19 cellular contexts compared by ENCODE assay signal in the genomic region with DNA sequence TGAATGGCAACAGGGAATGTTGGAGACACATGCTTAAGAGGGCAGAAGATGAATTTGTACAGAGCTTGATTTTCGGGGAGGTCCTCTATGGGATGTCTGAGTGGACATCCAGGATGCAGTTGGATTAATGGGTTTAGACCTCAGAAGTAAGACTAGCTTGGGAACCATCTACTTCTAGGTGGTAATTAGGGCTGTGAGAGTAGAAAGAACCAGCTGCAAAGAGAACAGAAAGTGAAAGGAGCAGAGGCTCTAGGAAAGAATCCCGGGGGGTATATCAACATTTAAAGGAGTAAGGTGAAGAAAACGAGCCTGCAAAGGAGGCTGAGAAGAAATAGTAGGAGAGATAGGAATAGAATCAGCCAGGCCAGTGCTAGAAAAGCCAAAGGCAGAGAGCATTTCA. TPM values are rescaled to one million over a fixed set of nuclear protein-coding genes. Genes with fewer than 3 reads are reported as not detected.
DNase-seq lines count a peak whose midpoint lies in the region; ATAC-seq and TF ChIP-seq lines count a peak whose summit lies in the region.
"Had no signal": no experiment of that assay in that cellular context is flagged by ENCODE, and none has a peak within 500 bp of the region (broad histone marks: within the 10 kb centered on the region; RNA-seq: fewer than 3 reads in every experiment).

No MANE protein-coding gene starts in this region.

- no peaks in the 10 kb centered on the region for H3K9me2 ChIP-seq in GM23338 (ENCODE audit: insufficient read depth)

- no peaks in the 10 kb centered on the region for H3K79me2 ChIP-seq in GM23338 (replicated peaks; ENCODE audit: insufficient read depth)

- H3K27me3 ChIP-seq in GM23338 (ENCODE audit: insufficient read depth) (no peaks in the 10 kb centered on the region), MG63 (no peaks in the 10 kb centered on the region)
- H3K27me3 ChIP-seq in naive thymus-derived CD4-positive, alpha-beta T cell (ENCODE audit: control insufficient read depth in 2 of 2, insufficient read depth in 2 of 2, low read length in 2 of 2): no peaks in the 10 kb centered on the region
- H3K27me3 ChIP-seq: ovary, upper lobe of right lung had no signal

- POLR2A ChIA-PET in activated CD4-positive, alpha-beta T cell treated with anti-CD3 and anti-CD28 coated beads, Interleukin-2, amount 10 ng/mL, durations not matched to agents 7 days and 5 days (lab: Charles Lee): no interaction called here
- POLR2A ChIA-PET in naive thymus-derived CD4-positive, alpha-beta T cell (lab: Charles Lee): no interaction called here

- no peak for TF ChIP-seq CTCF in GM23338 (conservative IDR thresholded peaks at IDR 0.05; ENCODE audit: low read depth in 2 of 2)

- intact Hi-C loops in naive thymus-derived CD4-positive, alpha-beta T cell (cut with micrococcal nuclease): no loop called here

- H3K27ac ChIP-seq in GM23338 (ENCODE audit: low read depth): no peak overlapping the region
- H3K27ac ChIP-seq in naive thymus-derived CD4-positive, alpha-beta T cell (ENCODE audit: low read depth, low read length): no peak overlapping the region
- H3K27ac ChIP-seq: left ventricle myocardium inferior, ovary, upper lobe of right lung had no signal

- H3K4me1 Mint-ChIP-seq in activated CD4-positive, alpha-beta T cell treated with anti-CD3 and anti-CD28 coated beads, Interleukin-2, amount 10 ng/mL, durations not matched to agents 7 days and 5 days: peaks cover 28% of the 10 kb centered on the region
- H3K4me1 Mint-ChIP-seq in GM23338: peaks cover 17% of the 10 kb centered on the region
- peaks cover 17% of the 10 kb centered on the region for H3K4me1 Mint-ChIP-seq in activated T-helper 17 cell treated with anti-CD3 and anti-CD28 coated beads, Interleukin-2, amount 50 U/mL, for 72 hours
- H3K4me1 Mint-ChIP-seq in naive thymus-derived CD4-positive, alpha-beta T cell: peaks cover 0 to 19% (median 17%) of the 10 kb centered on the region in 7 donors

- ATAC-seq in GM23338: no peak
- ATAC-seq in activated T-helper 17 cell treated with anti-CD3 and anti-CD28 coated beads, Interleukin-2, amount 50 U/mL, for 72 hours (replicated peaks): no peak
- no peak for ATAC-seq in naive thymus-derived CD4-positive, alpha-beta T cell
- ATAC-seq: esophagus mucosa, sciatic nerve, upper lobe of right lung had no signal

- no peaks in the 10 kb centered on the region for H4K20me1 ChIP-seq in GM23338 (replicated peaks; ENCODE audit: insufficient read depth)

- H3K4me3 ChIP-seq in GM23338 (no peak overlapping the region), MG63 (no peak overlapping the region)
- H3K4me3 ChIP-seq in naive thymus-derived CD4-positive, alpha-beta T cell (ENCODE audit: low read length): no peak overlapping the region
- H3K4me3 ChIP-seq: left ventricle myocardium inferior, ovary, upper lobe of right lung had no signal

- H3K4me3 Mint-ChIP-seq in activated CD4-positive, alpha-beta T cell treated with anti-CD3 and anti-CD28 coated beads, Interleukin-2, amount 10 ng/mL, durations not matched to agents 7 days and 5 days: no peak overlapping the region
- peak overlapping the region; percentile 8; the same call in 1 of the 3 replicates for H3K4me3 Mint-ChIP-seq in GM23338
- no peak overlapping the region for H3K4me3 Mint-ChIP-seq in activated T-helper 17 cell treated with anti-CD3 and anti-CD28 coated beads, Interleukin-2, amount 50 U/mL, for 72 hours
- H3K4me3 Mint-ChIP-seq in naive thymus-derived CD4-positive, alpha-beta T cell: peak overlapping the region in 1 of 10 donors; percentile 2

- DNase-seq in activated CD4-positive, alpha-beta T cell treated with anti-CD3 and anti-CD28 coated beads, Interleukin-2, amount 10 ng/mL, durations not matched to agents 7 days and 5 days: no peak
- DNase-seq in activated CD4-positive, alpha-beta T cell treated with anti-CD3 and anti-CD28 coated beads for 48 hours: no peak
- DNase-seq in GM23338 (ENCODE audit: low spot score) (no peak), D341Med (ENCODE audit: low spot score) (no peak), MG63 (no peak), islet precursor cell (no peak)
- DNase-seq in naive thymus-derived CD4-positive, alpha-beta T cell: no peak
- DNase-seq: activated CD4-positive, CD25-positive, alpha-beta regulatory T cell; amniotic stem cell; KG1; left ventricle myocardium inferior; NCI-H1092 treated with DMSO at 0.1 percent for 48 hours; NCI-H524; ovary; Right ventricle myocardium superior; upper lobe of right lung had no signal

- no peaks in the 10 kb centered on the region; the same call in 1 of the 2 replicates for H3K36me3 ChIP-seq in GM23338 (ENCODE audit: insufficient read depth)
- H3K36me3 ChIP-seq in naive thymus-derived CD4-positive, alpha-beta T cell (ENCODE audit: control insufficient read depth in 2 of 3, insufficient read depth in 3 of 3, low read length in 3 of 3): peaks cover under 1 to 75% (median 13%) of the 10 kb centered on the region in 3 experiments
- no peaks in the 10 kb centered on the region for H3K36me3 ChIP-seq in MG63
- H3K36me3 ChIP-seq: ovary, upper lobe of right lung had no signal

- peaks cover 51% of the 10 kb centered on the region for H3K36me3 Mint-ChIP-seq in activated CD4-positive, alpha-beta T cell treated with anti-CD3 and anti-CD28 coated beads, Interleukin-2, amount 10 ng/mL, durations not matched to agents 7 days and 5 days (ENCODE audit: low read depth)
- peaks cover 40% of the 10 kb centered on the region for H3K36me3 Mint-ChIP-seq in GM23338 (ENCODE audit: low read depth)
- H3K36me3 Mint-ChIP-seq in activated T-helper 17 cell treated with anti-CD3 and anti-CD28 coated beads, Interleukin-2, amount 50 U/mL, for 72 hours (ENCODE audit: low read depth): peaks cover 88% of the 10 kb centered on the region
- peaks cover 3 to 63% (median 32%) of the 10 kb centered on the region in 5 donors for H3K36me3 Mint-ChIP-seq in naive thymus-derived CD4-positive, alpha-beta T cell

- H3K27me3 Mint-ChIP-seq in activated CD4-positive, alpha-beta T cell treated with anti-CD3 and anti-CD28 coated beads, Interleukin-2, amount 10 ng/mL, durations not matched to agents 7 days and 5 days: no peaks in the 10 kb centered on the region
- H3K27me3 Mint-ChIP-seq in GM23338 (ENCODE audit: insufficient read depth, low read depth, poor library complexity): peaks cover 1% of the 10 kb centered on the region
- no peaks in the 10 kb centered on the region for H3K27me3 Mint-ChIP-seq in activated T-helper 17 cell treated with anti-CD3 and anti-CD28 coated beads, Interleukin-2, amount 50 U/mL, for 72 hours
- H3K27me3 Mint-ChIP-seq in naive thymus-derived CD4-positive, alpha-beta T cell: no peaks in the 10 kb centered on the region

- H3K9me3 ChIP-seq in naive thymus-derived CD4-positive, alpha-beta T cell (ENCODE audit: control insufficient read depth in 2 of 3, low read length in 3 of 3): no peaks in the 10 kb centered on the region
- no peaks in the 10 kb centered on the region for H3K9me3 ChIP-seq in MG63
- H3K9me3 ChIP-seq: left ventricle myocardium inferior, ovary, upper lobe of right lung had no signal

- no peaks in the 10 kb centered on the region for H3F3A ChIP-seq in GM23338 (replicated peaks; ENCODE audit: low read depth)

- no peaks in the 10 kb centered on the region for H3K9me3 Mint-ChIP-seq in activated CD4-positive, alpha-beta T cell treated with anti-CD3 and anti-CD28 coated beads, Interleukin-2, amount 10 ng/mL, durations not matched to agents 7 days and 5 days
- H3K9me3 Mint-ChIP-seq in GM23338: no peaks in the 10 kb centered on the region; the same call in 2 of the 3 replicates
- no peaks in the 10 kb centered on the region for H3K9me3 Mint-ChIP-seq in activated T-helper 17 cell treated with anti-CD3 and anti-CD28 coated beads, Interleukin-2, amount 50 U/mL, for 72 hours
- peaks cover 0 to 2% (median 0%) of the 10 kb centered on the region in 11 donors for H3K9me3 Mint-ChIP-seq in naive thymus-derived CD4-positive, alpha-beta T cell

- no peaks in the 10 kb centered on the region for H3K4me1 ChIP-seq in GM23338 (ENCODE audit: insufficient read depth)
- H3K4me1 ChIP-seq in naive thymus-derived CD4-positive, alpha-beta T cell (ENCODE audit: control insufficient read depth in 2 of 2, insufficient read depth in 2 of 2, low read length in 2 of 2): no peaks in the 10 kb centered on the region
- H3K4me1 ChIP-seq: left ventricle myocardium inferior, upper lobe of right lung had no signal

- peak overlapping the region; percentile 31 for H3K27ac Mint-ChIP-seq in activated CD4-positive, alpha-beta T cell treated with anti-CD3 and anti-CD28 coated beads, Interleukin-2, amount 10 ng/mL, durations not matched to agents 7 days and 5 days
- H3K27ac Mint-ChIP-seq in GM23338: 0 out of 2 replicates have a peak overlapping the region, but pooled peaks have one; percentile 5
- H3K27ac Mint-ChIP-seq in activated T-helper 17 cell treated with anti-CD3 and anti-CD28 coated beads, Interleukin-2, amount 50 U/mL, for 72 hours: peak overlapping the region; percentile 55
- peak overlapping the region in 7 of 9 donors; percentile 0 to 84 (median 54) for H3K27ac Mint-ChIP-seq in naive thymus-derived CD4-positive, alpha-beta T cell

- H3K4me2 ChIP-seq in GM23338: no peak overlapping the region

- CTCF ChIA-PET in activated CD4-positive, alpha-beta T cell treated with anti-CD3 and anti-CD28 coated beads, Interleukin-2, amount 10 ng/mL, durations not matched to agents 7 days and 5 days (lab: Charles Lee): no interaction called here
- CTCF ChIA-PET in naive thymus-derived CD4-positive, alpha-beta T cell (lab: Charles Lee): no interaction called here

- H2AFZ ChIP-seq in GM23338: no peak overlapping the region

RNA-seq across cellular contexts. Expression of gene NKRF, which starts 29.0 kb away (rescaled TPM):
- total RNA-seq in activated CD4-positive, alpha-beta T cell treated with anti-CD3 and anti-CD28 coated beads, Interleukin-2, amount 10 ng/mL, durations not matched to agents 7 days and 5 days: 10 to 100 TPM; 13.7 to 15.4 TPM
- 10.9 and 11.6 TPM in 2 replicates for total RNA-seq in GM23338 (2014; rRNA removed; shearing (Covaris generic))
- 6.3 and 6.8 TPM in 2 replicates for polyA plus RNA-seq in GM23338 (2016; fragmentation: Nextera tagmentation; extraction: Ambion mirVana)
- total RNA-seq in activated T-helper 17 cell treated with anti-CD3 and anti-CD28 coated beads, Interleukin-2, amount 50 U/mL, for 72 hours: 10 to 100 TPM; 15.3 to 19.8 TPM
- total RNA-seq in naive thymus-derived CD4-positive, alpha-beta T cell: 10 to 100 TPM in 4 of 5 experiments, 1 to 10 TPM in 1; 9.9 to 16.4 (median 14.0) TPM
- polyA plus RNA-seq in naive thymus-derived CD4-positive, alpha-beta T cell: 1 to 10 TPM; 5.2 to 8.1 TPM
- total RNA-seq in MG63 (2014; rRNA removed; shearing (Covaris generic); ENCODE audit: low replicate concordance): 7.4 and 10.1 TPM in 2 replicates

RNA-seq across cellular contexts. Expression of gene SEPTIN6, which starts 57.8 kb away (rescaled TPM):
- total RNA-seq in activated CD4-positive, alpha-beta T cell treated with anti-CD3 and anti-CD28 coated beads, Interleukin-2, amount 10 ng/mL, durations not matched to agents 7 days and 5 days: 100 to 1,000 TPM; 298 to 329 TPM
- total RNA-seq in GM23338 (2014; rRNA removed; shearing (Covaris generic)): 43.3 and 43.6 TPM in 2 replicates
- polyA plus RNA-seq in GM23338 (2016; fragmentation: Nextera tagmentation; extraction: Ambion mirVana): 36.9 and 37.0 TPM in 2 replicates
- 100 to 1,000 TPM; 171 to 204 TPM for total RNA-seq in activated T-helper 17 cell treated with anti-CD3 and anti-CD28 coated beads, Interleukin-2, amount 50 U/mL, for 72 hours
- 100 to 1,000 TPM; 151 to 315 (median 221) TPM for total RNA-seq in naive thymus-derived CD4-positive, alpha-beta T cell
- 100 to 1,000 TPM; 197 to 296 TPM for polyA plus RNA-seq in naive thymus-derived CD4-positive, alpha-beta T cell
- 1.4 and 5.7 TPM in 2 replicates for total RNA-seq in MG63 (2014; rRNA removed; shearing (Covaris generic); ENCODE audit: low replicate concordance)

Comparison
In these comparisons a context has a peak if more than half of its experiments do, and no peak if none do; other contexts are left out.
1. H3K27ac Mint-ChIP-seq: peak in every context shown above with its lines; median percentile 55 in activated T-helper 17 cell treated with anti-CD3 and anti-CD28 coated beads, Interleukin-2, amount 50 U/mL, for 72 hours; 54 in naive thymus-derived CD4-positive, alpha-beta T cell; 31 in activated CD4-positive, alpha-beta T cell treated with anti-CD3 and anti-CD28 coated beads, Interleukin-2, amount 10 ng/mL, durations not matched to agents 7 days and 5 days; 5 in GM23338.